Comparison of ENCODE assay signal across 7 cellular contexts in the genomic region with DNA sequence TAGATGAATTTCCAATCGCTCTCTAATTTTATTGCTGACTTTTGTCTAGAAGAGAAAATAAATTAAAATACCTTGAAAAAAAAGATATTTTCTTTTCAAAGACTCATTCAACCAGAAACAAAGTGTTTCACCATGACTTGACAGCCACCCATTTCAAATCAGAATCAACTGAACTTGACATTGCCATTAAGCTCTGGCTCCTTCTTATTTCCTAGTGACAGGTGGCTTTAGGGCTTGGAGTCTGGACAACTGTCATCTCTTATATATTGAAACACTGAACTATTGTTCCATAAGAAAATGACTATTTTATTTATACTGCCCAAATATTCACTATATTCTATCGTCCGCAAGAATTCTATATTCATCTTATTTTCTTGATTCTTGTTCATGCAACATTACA.
"Had no signal": no experiment of that assay in that cellular context is flagged by ENCODE, and none has a peak within 500 bp of the region (broad histone marks: within the 10 kb centered on the region; RNA-seq: fewer than 3 reads in every experiment).

No MANE protein-coding gene starts in this region.

- H3K4me3 Mint-ChIP-seq: HFFc6 had no signal

- H3K9me3 ChIP-seq: HAP-1 had no signal

- H3K36me3 ChIP-seq: HAP-1 had no signal

- H3K4me1 ChIP-seq: HAP-1 had no signal

- DNase-seq: GM23248, GOT3, H7, HFFc6, IMR-90 had no signal

- H2AFZ ChIP-seq: GM23248 had no signal

- ATAC-seq: HCT116 had no signal

- H3K27ac Mint-ChIP-seq: HFFc6 had no signal

- H3K27ac ChIP-seq: GM23248 had no signal

- H3K4me3 ChIP-seq: GM23248, HAP-1 had no signal

- H3K9ac ChIP-seq: GM23248 had no signal
